In genomic region chr7:34530211-34530610, GRCh38 we compare ENCODE assay signal across 26 cellular contexts.
"Had no signal": no experiment of that assay in that cellular context is flagged by ENCODE, and none has a peak within 500 bp of the region (broad histone marks: within the 10 kb centered on the region; RNA-seq: fewer than 3 reads in every experiment).

No MANE protein-coding gene starts in this region.

- H3K27ac ChIP-seq: left lung, neural progenitor cell, sigmoid colon, testis had no signal

- ATAC-seq: left lung; naive thymus-derived CD8-positive, alpha-beta T cell; WTC11 had no signal

- H3K4me1 Mint-ChIP-seq: activated naive CD8-positive, alpha-beta T cell treated with anti-CD3 and anti-CD28 coated beads for 36 hours; endodermal cell; mesothelial cell of epicardium; naive thymus-derived CD8-positive, alpha-beta T cell; neural progenitor cell; WTC11 had no signal

- H3K4me3 Mint-ChIP-seq: activated naive CD8-positive, alpha-beta T cell treated with anti-CD3 and anti-CD28 coated beads for 36 hours; activated T-cell treated with anti-CD3 and anti-CD28 coated beads, Interleukin-2, amount 50 U/mL, for 24 hours; endodermal cell; mesothelial cell of epicardium; naive thymus-derived CD8-positive, alpha-beta T cell; neural progenitor cell; T-helper 1 cell treated with Interleukin-12 subunit alpha and Interleukin-12 subunit beta and Interleukin-4 antibody, amounts not matched to agents 30 μg/mL and 1 μg/mL, for 36 hours; WTC11 had no signal

- H3K9me3 Mint-ChIP-seq: endodermal cell, neural progenitor cell had no signal

- H3K27me3 ChIP-seq: left lung, neural progenitor cell, sigmoid colon, testis had no signal

- DNase-seq: activated CD4-positive, alpha-beta T cell treated with anti-CD3 and anti-CD28 coated beads, Interleukin-2, amount 50 U/mL, for 4 hours; activated CD8-positive, alpha-beta memory T cell treated with anti-CD3 and anti-CD28 coated beads for 24 hours; activated CD8-positive, alpha-beta memory T cell treated with anti-CD3 and anti-CD28 coated beads, Interleukin-2, amount 50 U/mL, for 4 hours; activated naive CD4-positive, alpha-beta T cell treated with Interleukin-2 at 50 U/mL for 16 hours; activated naive CD8-positive, alpha-beta T cell treated with anti-CD3 and anti-CD28 coated beads for 36 hours; activated T-cell treated with anti-CD3 and anti-CD28 coated beads, Interleukin-2, amount 50 U/mL, for 24 hours; amniotic stem cell; cerebellar nuclear complex; cortex of kidney; endodermal cell; erythroblast; foreskin fibroblast; left lung; naive thymus-derived CD8-positive, alpha-beta T cell; posterior cingulate gyrus; sigmoid colon; stimulated activated CD4-positive, alpha-beta T cell treated with anti-CD3 and anti-CD28 coated beads, Interleukin-15, amount 100 ng/mL, for 24 hours; stimulated activated CD4-positive, alpha-beta T cell treated with anti-CD3 and anti-CD28 coated beads, Interleukin-2, amount 100 ng/mL, for 48 hours; stimulated activated CD8-positive, alpha-beta memory T cell treated with anti-CD3 and anti-CD28 coated beads, Interleukin-4, amount 100 ng/mL, for 48 hours; stimulated activated naive CD4-positive, alpha-beta T cell; T1000; testis had no signal

- H3K4me1 ChIP-seq: left lung, neural progenitor cell, sigmoid colon, testis had no signal

- H3K27me3 Mint-ChIP-seq: activated naive CD8-positive, alpha-beta T cell treated with anti-CD3 and anti-CD28 coated beads for 36 hours; activated T-cell treated with anti-CD3 and anti-CD28 coated beads, Interleukin-2, amount 50 U/mL, for 24 hours; naive thymus-derived CD8-positive, alpha-beta T cell had no signal

- H3K36me3 Mint-ChIP-seq: activated naive CD8-positive, alpha-beta T cell treated with anti-CD3 and anti-CD28 coated beads for 36 hours; mesothelial cell of epicardium; neural progenitor cell had no signal
